17 cellular contexts compared by ENCODE assay signal in genomic region chr12:24534632-24535031, GRCh38.
A peak's percentile ranks its signal among the peaks of the same experiment; 100 is the strongest.
DNase-seq lines count a peak whose midpoint lies in the region; ATAC-seq and TF ChIP-seq lines count a peak whose summit lies in the region.
"Had no signal": no experiment of that assay in that cellular context is flagged by ENCODE, and none has a peak within 500 bp of the region (broad histone marks: within the 10 kb centered on the region; RNA-seq: fewer than 3 reads in every experiment).

No MANE protein-coding gene starts in this region.

- no peak overlapping the region for H3K14ac ChIP-seq in H9 (ENCODE audit: insufficient read depth, low read length)

- no peak overlapping the region for H3K4me3 Mint-ChIP-seq in H9
- H3K4me3 Mint-ChIP-seq: neural crest cell; T-helper 1 cell treated with Interleukin-12 subunit alpha and Interleukin-12 subunit beta and Interleukin-4 antibody, amounts not matched to agents 30 μg/mL and 1 μg/mL, for 36 hours had no signal

- H3K4me1 Mint-ChIP-seq in H9: peaks cover 17 to 20% of the 10 kb centered on the region in 2 experiments

- no peak for ATAC-seq in GM18517 (IDR thresholded peaks at IDR 0.05; ENCODE audit: unreplicated experiment)
- ATAC-seq: left lung had no signal

- no peak overlapping the region for H3K4me2 ChIP-seq in H9 (ENCODE audit: insufficient read depth, insufficient read length, low read length)

- H3K36me3 Mint-ChIP-seq in H9 (ENCODE audit: insufficient read depth in 1 of 3, low read depth in 3 of 3): no peaks in the 10 kb centered on the region

- H4K8ac ChIP-seq in H9 (replicated peaks; ENCODE audit: insufficient read length, low read depth, low read length): no peak overlapping the region

- H2BK120ac ChIP-seq in H9 (ENCODE audit: low read depth, low read length, poor library complexity, severe bottlenecking): no peak overlapping the region

- no peaks in the 10 kb centered on the region for H3K79me2 ChIP-seq in H9 (ENCODE audit: insufficient read depth, low read length)

- no peaks in the 10 kb centered on the region for H3K9me3 Mint-ChIP-seq in H9
- H3K9me3 Mint-ChIP-seq: T-helper 1 cell treated with Interleukin-12 subunit alpha and Interleukin-12 subunit beta and Interleukin-4 antibody, amounts not matched to agents 30 μg/mL and 1 μg/mL, for 36 hours had no signal

- WGBS in H9 (ENCODE audit: extremely low coverage, insufficient read length, low lambda C conversion rate): no CpG with 5 or more reads among the region's 4 CpGs

- no peaks in the 10 kb centered on the region for H3K9me3 ChIP-seq in H9 (ENCODE audit: control insufficient read depth, low read depth, low read length)
- H3K9me3 ChIP-seq: BE2C, left lung had no signal

- H3K18ac ChIP-seq in H9 (ENCODE audit: insufficient read length, low read depth, low read length): peak overlapping the region; percentile 26

- H3K27me3 Mint-ChIP-seq in H9 (ENCODE audit: low read depth): no peaks in the 10 kb centered on the region; the same call in 1 of the 2 replicates

- H2BK12ac ChIP-seq in H9 (ENCODE audit: insufficient read length, low read depth, low read length): no peak overlapping the region

- no peaks in the 10 kb centered on the region for H3K4me1 ChIP-seq in H9 (ENCODE audit: insufficient read depth, low read length)
- H3K4me1 ChIP-seq: BE2C, left lung had no signal

- no peaks in the 10 kb centered on the region for H3K79me1 ChIP-seq in H9 (ENCODE audit: insufficient read depth, low read depth, low read length, poor library complexity, severe bottlenecking)

- H3K4ac ChIP-seq in H9 (ENCODE audit: low read depth, low read length): no peak overlapping the region

- no peak overlapping the region for H3T11ph ChIP-seq in H9 (ENCODE audit: low read length)

- no peak overlapping the region for H3K23ac ChIP-seq in H9 (ENCODE audit: insufficient read length, low read depth, low read length)

- no peak overlapping the region for H2AFZ ChIP-seq in H9 (ENCODE audit: low read length)

- H2BK20ac ChIP-seq in H9 (ENCODE audit: low read depth, low read length, poor library complexity, severe bottlenecking): no peak overlapping the region

- no peaks in the 10 kb centered on the region for H3K23me2 ChIP-seq in H9 (ENCODE audit: insufficient read length, low read depth, low read length, poor library complexity, severe bottlenecking)

- no peak overlapping the region for H3K56ac ChIP-seq in H9 (ENCODE audit: insufficient read length, low read depth, low read length)

- H3K9ac ChIP-seq in H9 (ENCODE audit: extremely low read depth, insufficient read length, low read length): no peak overlapping the region

- no peaks in the 10 kb centered on the region for H3K27me3 ChIP-seq in H9 (ENCODE audit: insufficient read depth, low read length)
- H3K27me3 ChIP-seq: BE2C, left lung had no signal

- no peak overlapping the region for H2BK5ac ChIP-seq in H9 (ENCODE audit: insufficient read length, low read length)

- no peak for DNase-seq in H9
- peak in 3 of 61 donors; percentile 2 to 4 (median 4) for DNase-seq in caudate nucleus (lab: John Stamatoyannopoulos, UW)
- peak; percentile 14 for DNase-seq in iPS-NIHi11 (ENCODE audit: low spot score)
- DNase-seq in smooth muscle cell of the brain vasculature (ENCODE audit: low read depth, low spot score): peak; percentile 15
- no peak for DNase-seq in hypothalamus (lab: John Stamatoyannopoulos, UW)
- DNase-seq in HT-29 (ENCODE audit: low spot score): no peak
- DNase-seq in NCI-H510A (lab: John Stamatoyannopoulos, UW): no peak
- DNase-seq: activated CD4-positive, alpha-beta T cell treated with anti-CD3 and anti-CD28 coated beads for 4 hours; BE2C; DND-41; effector CD8-positive, alpha-beta T cell; left lung; stimulated activated CD4-positive, alpha-beta T cell treated with anti-CD3 and anti-CD28 coated beads, Interleukin-15, amount 100 ng/mL, for 24 hours had no signal

- H4K91ac ChIP-seq in H9 (ENCODE audit: insufficient read length, low read depth, low read length): no peak overlapping the region

- H4K5ac ChIP-seq in H9 (ENCODE audit: insufficient read length, low read depth, low read length): no peak overlapping the region

- no peak overlapping the region for H2AK5ac ChIP-seq in H9 (ENCODE audit: insufficient read length, low read length)

- H3K27ac ChIP-seq in H9 (ENCODE audit: insufficient read length, low read depth, low read length): no peak overlapping the region
- H3K27ac ChIP-seq in caudate nucleus (ENCODE audit: low read depth, low read length): peak overlapping the region; percentile 58
- H3K27ac ChIP-seq: HL-60 had no signal

- no peak overlapping the region for H2BK15ac ChIP-seq in H9 (ENCODE audit: low read depth, low read length)

- no peak overlapping the region for H3K27ac Mint-ChIP-seq in H9
- H3K27ac Mint-ChIP-seq: T-helper 1 cell treated with Interleukin-12 subunit alpha and Interleukin-12 subunit beta and Interleukin-4 antibody, amounts not matched to agents 30 μg/mL and 1 μg/mL, for 36 hours had no signal

- TF ChIP-seq CTCF in H9 (conservative IDR thresholded peaks at IDR 0.05): peak; percentile 23; the same call in 2 of the 3 replicates

- H4K20me1 ChIP-seq in H9 (ENCODE audit: control insufficient read depth, insufficient read depth, insufficient read length): no peaks in the 10 kb centered on the region

Comparison
In these comparisons a context has a peak if more than half of its experiments do, and no peak if none do; other contexts are left out.
1. DNase-seq: peak in iPS-NIHi11 (single experiment) and smooth muscle cell of the brain vasculature (single experiment); none in H9 (single experiment), hypothalamus (0 of 51), HT-29 (single experiment) and NCI-H510A (single experiment).